In the genomic region with DNA sequence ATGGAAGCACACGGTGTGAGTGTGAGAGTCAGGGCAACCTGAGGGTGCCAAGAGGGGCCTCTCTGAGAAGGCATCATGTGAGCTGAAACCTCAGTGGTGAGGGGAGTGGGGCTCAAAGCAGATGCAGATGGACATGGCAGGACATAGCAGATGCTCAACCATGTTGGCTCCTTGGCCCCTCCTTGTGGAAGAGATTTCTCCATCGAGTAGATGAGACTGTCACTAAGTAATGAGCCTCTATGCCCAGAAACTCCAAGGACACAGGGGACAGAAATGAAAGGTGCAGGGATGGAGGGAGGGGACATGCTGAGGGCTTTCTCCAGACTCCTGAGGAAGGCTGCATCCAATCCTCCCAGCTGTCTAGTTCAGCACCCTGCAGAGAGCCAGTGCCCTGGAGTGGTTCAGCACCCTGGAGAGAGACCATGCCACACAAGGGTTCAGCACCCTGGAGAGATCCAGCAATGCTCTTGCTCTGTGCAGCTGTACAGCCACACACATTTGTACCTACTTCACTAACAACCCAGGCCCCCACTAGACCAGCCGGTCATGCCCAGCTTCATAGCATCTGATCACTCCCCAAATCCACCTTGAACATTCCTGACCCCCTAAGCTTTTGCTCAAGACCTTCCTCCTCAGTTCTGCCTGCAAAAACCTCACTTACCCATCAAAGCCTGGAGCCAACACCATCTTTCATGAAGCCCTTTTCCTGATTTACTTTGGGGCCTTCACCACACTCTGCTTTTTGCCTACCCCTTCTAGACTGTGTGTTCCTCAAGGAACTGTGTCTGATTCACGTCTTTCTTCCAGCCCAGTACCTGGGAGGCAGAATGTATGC, we compare ENCODE assay signal across 1 cellular context.
TF ChIP-seq lines count a peak whose summit lies in the region.

No MANE protein-coding gene starts in this region.

TF ChIP-seq in K562, 482 proteins besides CTCF, POLR2A, EP300 and RAD21 (continued from another document and continues in another):
- TF ChIP-seq ZNF766 (CRISPR knock-in tag; conservative IDR thresholded peaks at IDR 0.05) (peak; percentile 97), SRF (CRISPR knock-in tag; IDR thresholded peaks at IDR 0.05) (peak in 1 of 2 experiments; percentile 95; a peak in 2 of 4 replicates), FOXJ2 (tag; IDR thresholded peaks at IDR 0.05) (0 out of 2 replicates have a peak, but pooled peaks have one; percentile 38), MED1 (CRISPR knock-in tag; IDR thresholded peaks at IDR 0.05; ENCODE audit: borderline replicate concordance) (peak; percentile 69; the same call in 1 of the 2 replicates), NCOA6 (IDR thresholded peaks at IDR 0.05) (peak; percentile 98), SREBF2 (CRISPR knock-in tag; IDR thresholded peaks at IDR 0.05) (peak; percentile 79; the same call in 1 of the 2 replicates), TGIF2 (CRISPR knock-in tag; IDR thresholded peaks at IDR 0.05) (peak; percentile 95), CBX3 (IDR thresholded peaks at IDR 0.05; ENCODE audit: borderline replicate concordance in 1 of 2, low read length in 2 of 2) (peak; percentile 71 to 77), ZNF146 (CRISPR knock-in tag; IDR thresholded peaks at IDR 0.05; ENCODE audit: unreplicated experiment) (peak; percentile 70), ZKSCAN1 (IDR thresholded peaks at IDR 0.05; ENCODE audit: low read depth, low read length) (no peak), ZNF668 (CRISPR knock-in tag; IDR thresholded peaks at IDR 0.05) (peak; percentile 64; the same call in 1 of the 2 replicates), NR2C2 (CRISPR knock-in tag; IDR thresholded peaks at IDR 0.05) (peak; percentile 88), NR2C2 (tag; IDR thresholded peaks at IDR 0.05) (0 out of 2 replicates have a peak, but pooled peaks have one; percentile 23), CHD1 (IDR thresholded peaks at IDR 0.05; ENCODE audit: low read length) (no peak), BRCA1 (IDR thresholded peaks at IDR 0.05) (no peak), BRCA1 (CRISPR knock-in tag; IDR thresholded peaks at IDR 0.05) (0 out of 2 replicates have a peak, but pooled peaks have one; percentile 77), TAL1 (IDR thresholded peaks at IDR 0.05) (no peak), ZC3H8 (IDR thresholded peaks at IDR 0.05) (no peak), PTRF (tag; IDR thresholded peaks at IDR 0.05) (peak; percentile 53; the same call in 1 of the 2 replicates), RCOR1 (IDR thresholded peaks at IDR 0.05; ENCODE audit: borderline replicate concordance in 1 of 2, low read depth in 2 of 2, low read length in 2 of 2) (peak in 1 of 2 experiments; percentile 96; a peak in 2 of 4 replicates), HCFC1 (IDR thresholded peaks at IDR 0.05; ENCODE audit: low read depth, low read length) (peak; percentile 61), SRSF3 (IDR thresholded peaks at IDR 0.05; ENCODE audit: insufficient read depth, low read length) (no peak), BRF1 (IDR thresholded peaks at IDR 0.05; ENCODE audit: borderline replicate concordance, extremely low read depth, insufficient read length) (no peak), ZNF583 (CRISPR knock-in tag; IDR thresholded peaks at IDR 0.05) (peak; percentile 90), NR2C1 (IDR thresholded peaks at IDR 0.05) (no peak), NR2C1 (tag; IDR thresholded peaks at IDR 0.05) (peak; percentile 71), PYGO2 (tag; IDR thresholded peaks at IDR 0.05) (no peak)
- TF ChIP-seq, protein P1, sequence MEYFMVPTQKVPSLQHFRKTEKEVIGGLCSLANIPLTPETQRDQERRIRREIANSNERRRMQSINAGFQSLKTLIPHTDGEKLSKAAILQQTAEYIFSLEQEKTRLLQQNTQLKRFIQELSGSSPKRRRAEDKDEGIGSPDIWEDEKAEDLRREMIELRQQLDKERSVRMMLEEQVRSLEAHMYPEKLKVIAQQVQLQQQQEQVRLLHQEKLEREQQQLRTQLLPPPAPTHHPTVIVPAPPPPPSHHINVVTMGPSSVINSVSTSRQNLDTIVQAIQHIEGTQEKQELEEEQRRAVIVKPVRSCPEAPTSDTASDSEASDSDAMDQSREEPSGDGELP (CRISPR knock-in tag; IDR thresholded peaks at IDR 0.05; ENCODE audit: borderline replicate concordance) = peak; percentile 91
- TF ChIP-seq, protein P2, sequence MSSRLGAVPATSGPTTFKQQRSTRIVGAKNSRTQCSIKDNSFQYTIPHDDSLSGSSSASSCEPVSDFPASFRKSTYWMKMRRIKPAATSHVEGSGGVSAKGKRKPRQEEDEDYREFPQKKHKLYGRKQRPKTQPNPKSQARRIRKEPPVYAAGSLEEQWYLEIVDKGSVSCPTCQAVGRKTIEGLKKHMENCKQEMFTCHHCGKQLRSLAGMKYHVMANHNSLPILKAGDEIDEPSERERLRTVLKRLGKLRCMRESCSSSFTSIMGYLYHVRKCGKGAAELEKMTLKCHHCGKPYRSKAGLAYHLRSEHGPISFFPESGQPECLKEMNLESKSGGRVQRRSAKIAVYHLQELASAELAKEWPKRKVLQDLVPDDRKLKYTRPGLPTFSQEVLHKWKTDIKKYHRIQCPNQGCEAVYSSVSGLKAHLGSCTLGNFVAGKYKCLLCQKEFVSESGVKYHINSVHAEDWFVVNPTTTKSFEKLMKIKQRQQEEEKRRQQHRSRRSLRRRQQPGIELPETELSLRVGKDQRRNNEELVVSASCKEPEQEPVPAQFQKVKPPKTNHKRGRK (tag; IDR thresholded peaks at IDR 0.05) = no peak
- TF ChIP-seq, protein P3, sequence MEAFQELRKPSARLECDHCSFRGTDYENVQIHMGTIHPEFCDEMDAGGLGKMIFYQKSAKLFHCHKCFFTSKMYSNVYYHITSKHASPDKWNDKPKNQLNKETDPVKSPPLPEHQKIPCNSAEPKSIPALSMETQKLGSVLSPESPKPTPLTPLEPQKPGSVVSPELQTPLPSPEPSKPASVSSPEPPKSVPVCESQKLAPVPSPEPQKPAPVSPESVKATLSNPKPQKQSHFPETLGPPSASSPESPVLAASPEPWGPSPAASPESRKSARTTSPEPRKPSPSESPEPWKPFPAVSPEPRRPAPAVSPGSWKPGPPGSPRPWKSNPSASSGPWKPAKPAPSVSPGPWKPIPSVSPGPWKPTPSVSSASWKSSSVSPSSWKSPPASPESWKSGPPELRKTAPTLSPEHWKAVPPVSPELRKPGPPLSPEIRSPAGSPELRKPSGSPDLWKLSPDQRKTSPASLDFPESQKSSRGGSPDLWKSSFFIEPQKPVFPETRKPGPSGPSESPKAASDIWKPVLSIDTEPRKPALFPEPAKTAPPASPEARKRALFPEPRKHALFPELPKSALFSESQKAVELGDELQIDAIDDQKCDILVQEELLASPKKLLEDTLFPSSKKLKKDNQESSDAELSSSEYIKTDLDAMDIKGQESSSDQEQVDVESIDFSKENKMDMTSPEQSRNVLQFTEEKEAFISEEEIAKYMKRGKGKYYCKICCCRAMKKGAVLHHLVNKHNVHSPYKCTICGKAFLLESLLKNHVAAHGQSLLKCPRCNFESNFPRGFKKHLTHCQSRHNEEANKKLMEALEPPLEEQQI (IDR thresholded peaks at IDR 0.05) = peak; percentile 94
- TF ChIP-seq, protein P4, sequence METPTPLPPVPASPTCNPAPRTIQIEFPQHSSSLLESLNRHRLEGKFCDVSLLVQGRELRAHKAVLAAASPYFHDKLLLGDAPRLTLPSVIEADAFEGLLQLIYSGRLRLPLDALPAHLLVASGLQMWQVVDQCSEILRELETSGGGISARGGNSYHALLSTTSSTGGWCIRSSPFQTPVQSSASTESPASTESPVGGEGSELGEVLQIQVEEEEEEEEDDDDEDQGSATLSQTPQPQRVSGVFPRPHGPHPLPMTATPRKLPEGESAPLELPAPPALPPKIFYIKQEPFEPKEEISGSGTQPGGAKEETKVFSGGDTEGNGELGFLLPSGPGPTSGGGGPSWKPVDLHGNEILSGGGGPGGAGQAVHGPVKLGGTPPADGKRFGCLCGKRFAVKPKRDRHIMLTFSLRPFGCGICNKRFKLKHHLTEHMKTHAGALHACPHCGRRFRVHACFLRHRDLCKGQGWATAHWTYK (CRISPR knock-in tag; IDR thresholded peaks at IDR 0.05) = 0 out of 2 replicates have a peak, but pooled peaks have one; percentile 62
- TF ChIP-seq, protein P5, sequence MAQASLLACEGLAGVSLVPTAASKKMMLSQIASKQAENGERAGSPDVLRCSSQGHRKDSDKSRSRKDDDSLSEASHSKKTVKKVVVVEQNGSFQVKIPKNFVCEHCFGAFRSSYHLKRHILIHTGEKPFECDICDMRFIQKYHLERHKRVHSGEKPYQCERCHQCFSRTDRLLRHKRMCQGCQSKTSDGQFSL (CRISPR knock-in tag; IDR thresholded peaks at IDR 0.05) = 0 out of 2 replicates have a peak, but pooled peaks have one; percentile 34
- TF ChIP-seq, protein P5 (tag; IDR thresholded peaks at IDR 0.05) = no peak
- TF ChIP-seq, protein P6, sequence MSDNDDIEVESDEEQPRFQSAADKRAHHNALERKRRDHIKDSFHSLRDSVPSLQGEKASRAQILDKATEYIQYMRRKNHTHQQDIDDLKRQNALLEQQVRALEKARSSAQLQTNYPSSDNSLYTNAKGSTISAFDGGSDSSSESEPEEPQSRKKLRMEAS (CRISPR knock-in tag; IDR thresholded peaks at IDR 0.05) = peak; percentile 51; the same call in 1 of the 2 replicates
- TF ChIP-seq, protein P7, sequence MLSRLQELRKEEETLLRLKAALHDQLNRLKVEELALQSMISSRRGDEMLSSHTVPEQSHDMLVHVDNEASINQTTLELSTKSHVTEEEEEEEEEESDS (CRISPR knock-in tag; IDR thresholded peaks at IDR 0.05) = no peak
- TF ChIP-seq, protein P8, sequence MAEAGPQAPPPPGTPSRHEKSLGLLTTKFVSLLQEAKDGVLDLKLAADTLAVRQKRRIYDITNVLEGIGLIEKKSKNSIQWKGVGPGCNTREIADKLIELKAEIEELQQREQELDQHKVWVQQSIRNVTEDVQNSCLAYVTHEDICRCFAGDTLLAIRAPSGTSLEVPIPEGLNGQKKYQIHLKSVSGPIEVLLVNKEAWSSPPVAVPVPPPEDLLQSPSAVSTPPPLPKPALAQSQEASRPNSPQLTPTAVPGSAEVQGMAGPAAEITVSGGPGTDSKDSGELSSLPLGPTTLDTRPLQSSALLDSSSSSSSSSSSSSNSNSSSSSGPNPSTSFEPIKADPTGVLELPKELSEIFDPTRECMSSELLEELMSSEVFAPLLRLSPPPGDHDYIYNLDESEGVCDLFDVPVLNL (CRISPR knock-in tag; IDR thresholded peaks at IDR 0.05; ENCODE audit: low read depth) = peak; percentile 92
- TF ChIP-seq, protein P9, sequence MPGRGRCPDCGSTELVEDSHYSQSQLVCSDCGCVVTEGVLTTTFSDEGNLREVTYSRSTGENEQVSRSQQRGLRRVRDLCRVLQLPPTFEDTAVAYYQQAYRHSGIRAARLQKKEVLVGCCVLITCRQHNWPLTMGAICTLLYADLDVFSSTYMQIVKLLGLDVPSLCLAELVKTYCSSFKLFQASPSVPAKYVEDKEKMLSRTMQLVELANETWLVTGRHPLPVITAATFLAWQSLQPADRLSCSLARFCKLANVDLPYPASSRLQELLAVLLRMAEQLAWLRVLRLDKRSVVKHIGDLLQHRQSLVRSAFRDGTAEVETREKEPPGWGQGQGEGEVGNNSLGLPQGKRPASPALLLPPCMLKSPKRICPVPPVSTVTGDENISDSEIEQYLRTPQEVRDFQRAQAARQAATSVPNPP (IDR thresholded peaks at IDR 0.05; ENCODE audit: borderline replicate concordance, insufficient read depth, insufficient read length) = no peak
- TF ChIP-seq, protein P10, sequence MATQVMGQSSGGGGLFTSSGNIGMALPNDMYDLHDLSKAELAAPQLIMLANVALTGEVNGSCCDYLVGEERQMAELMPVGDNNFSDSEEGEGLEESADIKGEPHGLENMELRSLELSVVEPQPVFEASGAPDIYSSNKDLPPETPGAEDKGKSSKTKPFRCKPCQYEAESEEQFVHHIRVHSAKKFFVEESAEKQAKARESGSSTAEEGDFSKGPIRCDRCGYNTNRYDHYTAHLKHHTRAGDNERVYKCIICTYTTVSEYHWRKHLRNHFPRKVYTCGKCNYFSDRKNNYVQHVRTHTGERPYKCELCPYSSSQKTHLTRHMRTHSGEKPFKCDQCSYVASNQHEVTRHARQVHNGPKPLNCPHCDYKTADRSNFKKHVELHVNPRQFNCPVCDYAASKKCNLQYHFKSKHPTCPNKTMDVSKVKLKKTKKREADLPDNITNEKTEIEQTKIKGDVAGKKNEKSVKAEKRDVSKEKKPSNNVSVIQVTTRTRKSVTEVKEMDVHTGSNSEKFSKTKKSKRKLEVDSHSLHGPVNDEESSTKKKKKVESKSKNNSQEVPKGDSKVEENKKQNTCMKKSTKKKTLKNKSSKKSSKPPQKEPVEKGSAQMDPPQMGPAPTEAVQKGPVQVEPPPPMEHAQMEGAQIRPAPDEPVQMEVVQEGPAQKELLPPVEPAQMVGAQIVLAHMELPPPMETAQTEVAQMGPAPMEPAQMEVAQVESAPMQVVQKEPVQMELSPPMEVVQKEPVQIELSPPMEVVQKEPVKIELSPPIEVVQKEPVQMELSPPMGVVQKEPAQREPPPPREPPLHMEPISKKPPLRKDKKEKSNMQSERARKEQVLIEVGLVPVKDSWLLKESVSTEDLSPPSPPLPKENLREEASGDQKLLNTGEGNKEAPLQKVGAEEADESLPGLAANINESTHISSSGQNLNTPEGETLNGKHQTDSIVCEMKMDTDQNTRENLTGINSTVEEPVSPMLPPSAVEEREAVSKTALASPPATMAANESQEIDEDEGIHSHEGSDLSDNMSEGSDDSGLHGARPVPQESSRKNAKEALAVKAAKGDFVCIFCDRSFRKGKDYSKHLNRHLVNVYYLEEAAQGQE (CRISPR knock-in tag; IDR thresholded peaks at IDR 0.05; ENCODE audit: low read depth) = peak; percentile 100
- TF ChIP-seq, protein P11, sequence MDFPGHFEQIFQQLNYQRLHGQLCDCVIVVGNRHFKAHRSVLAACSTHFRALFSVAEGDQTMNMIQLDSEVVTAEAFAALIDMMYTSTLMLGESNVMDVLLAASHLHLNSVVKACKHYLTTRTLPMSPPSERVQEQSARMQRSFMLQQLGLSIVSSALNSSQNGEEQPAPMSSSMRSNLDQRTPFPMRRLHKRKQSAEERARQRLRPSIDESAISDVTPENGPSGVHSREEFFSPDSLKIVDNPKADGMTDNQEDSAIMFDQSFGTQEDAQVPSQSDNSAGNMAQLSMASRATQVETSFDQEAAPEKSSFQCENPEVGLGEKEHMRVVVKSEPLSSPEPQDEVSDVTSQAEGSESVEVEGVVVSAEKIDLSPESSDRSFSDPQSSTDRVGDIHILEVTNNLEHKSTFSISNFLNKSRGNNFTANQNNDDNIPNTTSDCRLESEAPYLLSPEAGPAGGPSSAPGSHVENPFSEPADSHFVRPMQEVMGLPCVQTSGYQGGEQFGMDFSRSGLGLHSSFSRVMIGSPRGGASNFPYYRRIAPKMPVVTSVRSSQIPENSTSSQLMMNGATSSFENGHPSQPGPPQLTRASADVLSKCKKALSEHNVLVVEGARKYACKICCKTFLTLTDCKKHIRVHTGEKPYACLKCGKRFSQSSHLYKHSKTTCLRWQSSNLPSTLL (IDR thresholded peaks at IDR 0.05) = no peak
- TF ChIP-seq, protein P12, sequence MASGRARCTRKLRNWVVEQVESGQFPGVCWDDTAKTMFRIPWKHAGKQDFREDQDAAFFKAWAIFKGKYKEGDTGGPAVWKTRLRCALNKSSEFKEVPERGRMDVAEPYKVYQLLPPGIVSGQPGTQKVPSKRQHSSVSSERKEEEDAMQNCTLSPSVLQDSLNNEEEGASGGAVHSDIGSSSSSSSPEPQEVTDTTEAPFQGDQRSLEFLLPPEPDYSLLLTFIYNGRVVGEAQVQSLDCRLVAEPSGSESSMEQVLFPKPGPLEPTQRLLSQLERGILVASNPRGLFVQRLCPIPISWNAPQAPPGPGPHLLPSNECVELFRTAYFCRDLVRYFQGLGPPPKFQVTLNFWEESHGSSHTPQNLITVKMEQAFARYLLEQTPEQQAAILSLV (tag; IDR thresholded peaks at IDR 0.05) = peak; percentile 20; the same call in 1 of the 2 replicates
